Comparison of ENCODE assay signal across 8 cellular contexts in genomic region chr12:108730337-108731104, GRCh38. TPM values are rescaled to one million over a fixed set of nuclear protein-coding genes. Genes with fewer than 3 reads are reported as not detected.
DNase-seq lines count a peak whose midpoint lies in the region; ATAC-seq and TF ChIP-seq lines count a peak whose summit lies in the region.

No MANE protein-coding gene starts in this region.

- peak overlapping the region; percentile 100 for H2BK5ac ChIP-seq in IMR-90 (ENCODE audit: low read depth, low read length, poor library complexity, severe bottlenecking)

- peak overlapping the region; percentile 98 for H2AK9ac ChIP-seq in IMR-90 (replicated peaks; ENCODE audit: low read depth, low read length, poor library complexity)

- peak overlapping the region; percentile 90 for H3K4me3 ChIP-seq in IMR-90 (ENCODE audit: insufficient read depth, low read depth, low read length)
- H3K4me3 ChIP-seq in gastroesophageal sphincter: peak overlapping the region; percentile 68 to 88
- peak overlapping the region; percentile 81 for H3K4me3 ChIP-seq in neuron (ENCODE audit: low read length)
- peak overlapping the region; percentile 87 to 100 for H3K4me3 ChIP-seq in tibial artery

- peaks cover 33% of the 10 kb centered on the region for H4K20me1 ChIP-seq in IMR-90 (ENCODE audit: insufficient read depth, low read length)

- peak overlapping the region; percentile 80 for H3K4me2 ChIP-seq in IMR-90 (ENCODE audit: low read depth, low read length)

- H3K9me3 ChIP-seq in IMR-90 (ENCODE audit: control insufficient read depth, insufficient read depth, low read length) (no peaks in the 10 kb centered on the region), gastroesophageal sphincter (no peaks in the 10 kb centered on the region), neuron (ENCODE audit: low read length) (no peaks in the 10 kb centered on the region), tibial artery (no peaks in the 10 kb centered on the region)

- BruUV-seq in IMR-90 (replicated peaks; lab: Mats Ljungman, UMichigan): no TSS peak

- CTCF ChIA-PET in IMR-90 (lab: Yijun Ruan, JAX): interaction anchor here (1.0 kb wide), 1 partner anchor 66 kb away, joined by 4 read pairs; no protein-coding TSS in a partner anchor

- H2BK20ac ChIP-seq in IMR-90 (ENCODE audit: low read depth, low read length): no peak overlapping the region

- intact Hi-C loops in IMR-90 (cut with micrococcal nuclease) (loop anchor here (1.0 to 5.0 kb wide), 5 partner anchors 52 to 362 kb away; partner anchors contain the start of genes ALKBH2 and ISCU), tibial artery (cut with DNase I; ENCODE audit: low total_unique reads) (loop anchor here (2.0 to 5.0 kb wide), 6 partner anchors 38 to 168 kb away; partner anchors contain the start of genes ISCU and SART3)

- in situ Hi-C loops in IMR-90 (cut with MboI; ENCODE audit: low sequenced_read_pairs): no loop called here

- dilution Hi-C loops in IMR-90 (cut with HindIII; ENCODE audit: low sequenced_read_pairs, unreplicated experiment): no loop called here

- peak overlapping the region; percentile 97 for H3K9ac ChIP-seq in IMR-90 (ENCODE audit: low read depth, low read length)

- H4K8ac ChIP-seq in IMR-90 (ENCODE audit: low read depth in 2 of 2, low read length in 2 of 2): peak overlapping the region; percentile 56 to 79

- peak overlapping the region; percentile 92 for H3K23ac ChIP-seq in IMR-90 (ENCODE audit: low read depth, low read length)

- no peak for TF ChIP-seq RAD21 in IMR-90 (IDR thresholded peaks at IDR 0.05; ENCODE audit: low read length)

- H3K18ac ChIP-seq in IMR-90 (ENCODE audit: low read depth, low read length): peak overlapping the region; percentile 91

- peaks cover 11% of the 10 kb centered on the region for H3K9me1 ChIP-seq in IMR-90 (ENCODE audit: insufficient read depth, low read length)

- H3K79me1 ChIP-seq in IMR-90 (ENCODE audit: low read depth in 1 of 2, low read length in 2 of 2): peaks cover 4 to 21% of the 10 kb centered on the region in 2 experiments

- ATAC-seq in IMR-90 (ENCODE audit: low read depth) (peak; percentile 15), gastroesophageal sphincter (peak; percentile 5)

- TF ChIP-seq POLR2A in IMR-90 (IDR thresholded peaks at IDR 0.05; ENCODE audit: low read depth, low read length) (peak; percentile 78; the same call in 1 of the 2 replicates), gastroesophageal sphincter (IDR thresholded peaks at IDR 0.05) (peak; percentile 72 to 81)

- peaks cover 10% of the 10 kb centered on the region for H3K4me1 ChIP-seq in IMR-90 (ENCODE audit: control insufficient read depth, insufficient read depth, low read length)
- peaks cover 0 to 46% (median 9%) of the 10 kb centered on the region in 3 donors for H3K4me1 ChIP-seq in gastroesophageal sphincter
- peaks cover 11% of the 10 kb centered on the region for H3K4me1 ChIP-seq in neuron (ENCODE audit: insufficient read depth, low read length)
- peaks cover 0 to 55% (median 19%) of the 10 kb centered on the region in 4 donors for H3K4me1 ChIP-seq in tibial artery

- H3K4ac ChIP-seq in IMR-90 (ENCODE audit: low read depth, low read length): peak overlapping the region; percentile 94

- DNase-seq in NCI-H1436 (lab: John Stamatoyannopoulos, UW) (peak; percentile 30), NCI-H1436 treated with DMSO at 0.1 percent for 48 hours (lab: John Stamatoyannopoulos, UW) (no peak), IMR-90 (peak; percentile 88), OCI-M1 (lab: John Stamatoyannopoulos, UW) (peak; percentile 84), activated gamma-delta T cell (lab: John Stamatoyannopoulos, UW) (peak; percentile 19), tibial artery (peak; percentile 75 to 86)

- H4K5ac ChIP-seq in IMR-90 (ENCODE audit: low read depth, low read length): peak overlapping the region; percentile 94

- TF ChIP-seq CTCF in IMR-90 (conservative IDR thresholded peaks at IDR 0.05; ENCODE audit: low read depth, low read length) (no peak), gastroesophageal sphincter (IDR thresholded peaks at IDR 0.05) (no peak), tibial artery (IDR thresholded peaks at IDR 0.05) (no peak)

- H3K27ac ChIP-seq in IMR-90 (ENCODE audit: insufficient read depth, low read length) (peak overlapping the region; percentile 99), gastroesophageal sphincter (peak overlapping the region; percentile 91 to 100 (median 99)), tibial artery (peak overlapping the region; percentile 96 to 100)

- peak overlapping the region; percentile 85 for H2BK120ac ChIP-seq in IMR-90 (ENCODE audit: low read depth, low read length)

- H3K36me3 ChIP-seq in IMR-90 (ENCODE audit: control insufficient read depth, insufficient read depth, low read length) (peaks cover 2% of the 10 kb centered on the region; the same call in 1 of the 2 replicates), gastroesophageal sphincter (no peaks in the 10 kb centered on the region), neuron (ENCODE audit: insufficient read depth, low read length) (no peaks in the 10 kb centered on the region), tibial artery (no peaks in the 10 kb centered on the region)

- peak overlapping the region; percentile 89 for H4K91ac ChIP-seq in IMR-90 (ENCODE audit: insufficient read depth, low read depth, low read length)

- POLR2A ChIA-PET in IMR-90 (lab: Charles Lee; ENCODE audit: unreplicated experiment): interaction anchor here (0.6 to 1.0 kb wide), 4 partner anchors 7 to 71 kb away, joined by 3 to 19 read pairs (median 4); no protein-coding TSS in a partner anchor

- WGBS in IMR-90 (ENCODE audit: extremely low coverage in 2 of 2, insufficient read length in 1 of 2), 2 experiments: 0% methylated on average over 31 of the region's 46 CpGs; no CpG with 5 or more reads in 1 of the 2 experiments
- 0 to 3% methylated on average over 5 to 9 of the region's 46 CpGs for WGBS in gastroesophageal sphincter (ENCODE audit: low coverage in 1 of 2), 2 donors

- H3K56ac ChIP-seq in IMR-90 (ENCODE audit: extremely low read depth, insufficient read depth, low read length): peak overlapping the region; percentile 97

- H2AFZ ChIP-seq in IMR-90 (replicated peaks; ENCODE audit: low read length, poor library complexity) (peak overlapping the region; percentile 82), neuron (ENCODE audit: low read depth, low read length) (peak overlapping the region; percentile 52)

- peak overlapping the region; percentile 96 for H2AK5ac ChIP-seq in IMR-90 (ENCODE audit: low read depth, low read length)

- TF ChIP-seq EP300 in gastroesophageal sphincter (IDR thresholded peaks at IDR 0.05): no peak

- H3K27me3 ChIP-seq in IMR-90 (ENCODE audit: control insufficient read depth, insufficient read depth, low read length) (no peaks in the 10 kb centered on the region), gastroesophageal sphincter (no peaks in the 10 kb centered on the region), neuron (ENCODE audit: insufficient read depth, low read length) (no peaks in the 10 kb centered on the region), tibial artery (no peaks in the 10 kb centered on the region)

- H2BK15ac ChIP-seq in IMR-90 (ENCODE audit: low read depth, low read length): no peak overlapping the region; the same call in 2 of the 3 replicates

- peak overlapping the region; percentile 94 for H3K14ac ChIP-seq in IMR-90 (replicated peaks; ENCODE audit: low read depth, low read length)

TF ChIP-seq in IMR-90, 13 proteins besides CTCF, POLR2A, EP300 and RAD21:
- TF ChIP-seq BHLHE40 (IDR thresholded peaks at IDR 0.05; ENCODE audit: low read depth, low read length) (peak; percentile 35; the same call in 1 of the 2 replicates), MXI1 (IDR thresholded peaks at IDR 0.05; ENCODE audit: borderline replicate concordance, low read depth, low read length) (0 out of 2 replicates have a peak, but pooled peaks have one; percentile 43), NFE2L2 (IDR thresholded peaks at IDR 0.05; ENCODE audit: low read depth, low read length) (no peak), MAZ (IDR thresholded peaks at IDR 0.05; ENCODE audit: borderline replicate concordance, low read depth, low read length) (peak; percentile 60; the same call in 1 of the 2 replicates), SMC3 (IDR thresholded peaks at IDR 0.05; ENCODE audit: low read depth, low read length) (no peak), FOS (IDR thresholded peaks at IDR 0.05; ENCODE audit: low read depth, low read length) (0 out of 2 replicates have a peak, but pooled peaks have one; percentile 13)
- TF ChIP-seq, protein P1, sequence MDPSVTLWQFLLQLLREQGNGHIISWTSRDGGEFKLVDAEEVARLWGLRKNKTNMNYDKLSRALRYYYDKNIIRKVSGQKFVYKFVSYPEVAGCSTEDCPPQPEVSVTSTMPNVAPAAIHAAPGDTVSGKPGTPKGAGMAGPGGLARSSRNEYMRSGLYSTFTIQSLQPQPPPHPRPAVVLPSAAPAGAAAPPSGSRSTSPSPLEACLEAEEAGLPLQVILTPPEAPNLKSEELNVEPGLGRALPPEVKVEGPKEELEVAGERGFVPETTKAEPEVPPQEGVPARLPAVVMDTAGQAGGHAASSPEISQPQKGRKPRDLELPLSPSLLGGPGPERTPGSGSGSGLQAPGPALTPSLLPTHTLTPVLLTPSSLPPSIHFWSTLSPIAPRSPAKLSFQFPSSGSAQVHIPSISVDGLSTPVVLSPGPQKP (IDR thresholded peaks at IDR 0.05; ENCODE audit: borderline replicate concordance, low read depth, low read length): no peak
- TF ChIP-seq, protein P2, sequence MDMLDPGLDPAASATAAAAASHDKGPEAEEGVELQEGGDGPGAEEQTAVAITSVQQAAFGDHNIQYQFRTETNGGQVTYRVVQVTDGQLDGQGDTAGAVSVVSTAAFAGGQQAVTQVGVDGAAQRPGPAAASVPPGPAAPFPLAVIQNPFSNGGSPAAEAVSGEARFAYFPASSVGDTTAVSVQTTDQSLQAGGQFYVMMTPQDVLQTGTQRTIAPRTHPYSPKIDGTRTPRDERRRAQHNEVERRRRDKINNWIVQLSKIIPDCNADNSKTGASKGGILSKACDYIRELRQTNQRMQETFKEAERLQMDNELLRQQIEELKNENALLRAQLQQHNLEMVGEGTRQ (IDR thresholded peaks at IDR 0.05; ENCODE audit: low read depth, low read length): peak; percentile 58

RNA-seq across cellular contexts. Expression of gene CORO1C, which starts 0.8 kb away (rescaled TPM):
- total RNA-seq in IMR-90 (2012; rRNA removed) (1,042 and 1,100 TPM in 2 replicates), gastroesophageal sphincter (100 to 1,000 TPM; 277 to 473 (median 342) TPM)
- 591 and 675 TPM in 2 replicates for polyA plus RNA-seq in IMR-90 (2012; rRNA removed)
- polyA plus RNA-seq in IMR-90 (2012; cell fraction: cytosol; rRNA removed): 183 and 262 TPM in 2 replicates
- 145 and 350 TPM in 2 replicates for polyA plus RNA-seq in IMR-90 (2012; cell fraction: nucleus; rRNA removed; ENCODE audit: low replicate concordance)
